Comparison of ENCODE assay signal across 8 cellular contexts in genomic region chr6:135323202-135323668, GRCh38.
A peak's percentile ranks its signal among the peaks of the same experiment; 100 is the strongest.
DNase-seq lines count a peak whose midpoint lies in the region; ATAC-seq and TF ChIP-seq lines count a peak whose summit lies in the region.

No MANE protein-coding gene starts in this region.

- ATAC-seq in GM18517 (IDR thresholded peaks at IDR 0.05; ENCODE audit: unreplicated experiment), result peak; percentile 97
- ATAC-seq in HG02571 (IDR thresholded peaks at IDR 0.05; ENCODE audit: unreplicated experiment), result peak; percentile 98
- no peak for ATAC-seq in left ventricle myocardium superior

- H3K27me3 ChIP-seq in Karpas-422 (ENCODE audit: low read length), result no peaks in the 10 kb centered on the region

- H3K9me3 ChIP-seq in Karpas-422 (ENCODE audit: low read length), result no peaks in the 10 kb centered on the region

- peaks cover 20% of the 10 kb centered on the region for H3K4me1 ChIP-seq in Karpas-422 (ENCODE audit: low read length)

- H3K36me3 ChIP-seq in Karpas-422 (ENCODE audit: insufficient read depth, low read length), result no peaks in the 10 kb centered on the region

- peak overlapping the region; percentile 82 for H2AFZ ChIP-seq in Karpas-422 (ENCODE audit: low read length)

- intact Hi-C loops in left ventricle myocardium superior (cut with micrococcal nuclease), result no loop called here

- peak; percentile 57 for DNase-seq in Karpas-422
- peak; percentile 61 for DNase-seq in fibroblast of villous mesenchyme (ENCODE audit: low read depth)
- DNase-seq in left ventricle myocardium superior, result no peak
- DNase-seq in activated CD4-positive, alpha-beta T cell treated with anti-CD3 and anti-CD28 coated beads, Interleukin-2, amount 50 U/mL, for 4 hours, result no peak
- no peak for DNase-seq in Ammon's horn (ENCODE audit: low spot score)
- DNase-seq in middle frontal gyrus (ENCODE audit: extremely low spot score, low spot score), result no peak

- peak overlapping the region; percentile 34 for H3K4me2 ChIP-seq in Karpas-422 (ENCODE audit: low read depth, low read length, poor library complexity, severe bottlenecking)

- H3K9ac ChIP-seq in Karpas-422 (ENCODE audit: low read length), result peak overlapping the region; percentile 17

- H3K4me3 ChIP-seq in Karpas-422 (ENCODE audit: low read length) (peak overlapping the region; percentile 9; the same call in 1 of the 2 replicates), fibroblast of villous mesenchyme (ENCODE audit: low read depth, low read length) (no peak overlapping the region)

- TF ChIP-seq CTCF in fibroblast of villous mesenchyme (IDR thresholded peaks at IDR 0.05; ENCODE audit: insufficient read depth, low read depth, low read length), result no peak

- no peaks in the 10 kb centered on the region for H3K9me2 ChIP-seq in Karpas-422 (replicated peaks; ENCODE audit: insufficient read depth, low read length)

- H3K79me2 ChIP-seq in Karpas-422 (ENCODE audit: low read length), result no peaks in the 10 kb centered on the region

- H4K20me1 ChIP-seq in Karpas-422 (ENCODE audit: insufficient read depth, low read depth, low read length), result no peaks in the 10 kb centered on the region

- H3K27ac ChIP-seq in Karpas-422 (ENCODE audit: low read length), result peak overlapping the region; percentile 38; the same call in 1 of the 2 replicates

Comparison
In these comparisons a context has a peak if more than half of its experiments do, and no peak if none do; other contexts are left out.
1. DNase-seq: peak in Karpas-422 (single experiment) and fibroblast of villous mesenchyme (single experiment); none in left ventricle myocardium superior (single experiment), activated CD4-positive, alpha-beta T cell treated with anti-CD3 and anti-CD28 coated beads, Interleukin-2, amount 50 U/mL, for 4 hours (0 of 2), Ammon's horn (single experiment) and middle frontal gyrus (single experiment).